In genomic region chr10:73480158-73480557, GRCh38 we compare ENCODE assay signal across 1 cellular context.
TF ChIP-seq lines count a peak whose summit lies in the region.

No MANE protein-coding gene starts in this region.

TF ChIP-seq in endothelial cell of umbilical vein, 7 proteins besides CTCF, POLR2A, EP300 and RAD21:
- peak; percentile 28 for TF ChIP-seq JUN (IDR thresholded peaks at IDR 0.05; ENCODE audit: borderline replicate concordance, insufficient read depth, insufficient read length, low read depth)
- TF ChIP-seq FOS (IDR thresholded peaks at IDR 0.05; ENCODE audit: borderline replicate concordance, insufficient read depth, low read length): peak; percentile 70
- no peak for TF ChIP-seq POLR2AphosphoS5 (IDR thresholded peaks at IDR 0.05; ENCODE audit: insufficient read depth, low read depth, low read length)
